ENCODE assay signal across 28 cellular contexts in the genomic region with DNA sequence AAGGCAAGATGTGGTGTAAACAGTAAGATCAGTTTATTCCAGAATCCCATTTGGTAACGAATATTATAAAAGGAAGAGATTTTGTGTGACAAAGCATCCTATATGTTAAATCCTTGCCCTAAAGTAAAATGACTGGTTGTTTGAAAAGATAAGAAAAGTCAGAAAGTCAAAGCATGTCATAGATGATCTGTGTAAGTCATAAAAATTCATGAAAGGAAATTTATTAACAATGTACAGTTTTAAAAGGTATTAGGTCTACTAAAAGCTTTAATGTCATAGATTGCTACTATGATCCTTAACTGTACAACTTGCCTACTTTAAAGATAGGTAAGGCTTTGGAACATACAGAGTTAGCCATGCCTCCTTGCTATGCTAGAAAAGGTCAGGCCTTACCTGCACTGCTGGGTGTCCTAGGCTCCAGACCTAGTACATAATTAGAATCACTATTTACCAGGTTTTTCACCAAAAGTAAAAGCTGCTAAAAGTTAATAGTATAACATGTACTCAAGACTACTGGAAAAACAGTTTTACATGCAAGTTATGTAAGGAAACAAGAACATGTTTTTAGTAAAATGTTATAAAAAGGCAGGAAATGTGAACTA.
"Had no signal": no experiment of that assay in that cellular context is flagged by ENCODE, and none has a peak within 500 bp of the region (broad histone marks: within the 10 kb centered on the region; RNA-seq: fewer than 3 reads in every experiment).

No MANE protein-coding gene starts in this region.

- H3K27me3 Mint-ChIP-seq: activated CD4-positive, alpha-beta memory T cell treated with anti-CD3 and anti-CD28 coated beads, Interleukin-2, amount 10 ng/mL, durations not matched to agents 7 days and 5 days; activated CD4-positive, alpha-beta T cell treated with anti-CD3 and anti-CD28 coated beads, Interleukin-2, amount 10 ng/mL, durations not matched to agents 24 days and 14 days; activated naive CD8-positive, alpha-beta T cell treated with anti-CD3 and anti-CD28 coated beads, Interleukin-2, amount 10 ng/mL, durations not matched to agents 7 days and 5 days; dendritic cell treated with granulocyte-macrophage colony-stimulating factor and Interleukin-4, amounts not matched to agents 40 ng/mL and 50 ng/mL, for 4 days; natural killer cell treated with Interleukin-12 subunit alpha and Interleukin-12 subunit beta and Interleukin-15 and Interleukin-18, amount 100 ng/mL, for 72 hours; stimulated activated naive CD8-positive, alpha-beta T cell treated with anti-CD3 and anti-CD28 coated beads, Interleukin-15, Interleukin-2, amounts not matched to agents 100 ng/mL and 50 ng/mL, for 24 hours had no signal

- H3K36me3 ChIP-seq: left lung, neutrophil, pancreas, thyroid gland, upper lobe of right lung had no signal

- H3K4me1 ChIP-seq: foreskin keratinocyte, left lung, pancreas, psoas muscle, thyroid gland, upper lobe of right lung had no signal

- H3K4me3 Mint-ChIP-seq: activated CD4-positive, alpha-beta memory T cell treated with anti-CD3 and anti-CD28 coated beads, Interleukin-2, amount 10 ng/mL, durations not matched to agents 7 days and 5 days; activated CD4-positive, alpha-beta T cell treated with anti-CD3 and anti-CD28 coated beads, Interleukin-2, amount 10 ng/mL, durations not matched to agents 24 days and 14 days; activated naive CD4-positive, alpha-beta T cell treated with anti-CD3 and anti-CD28 coated beads for 36 hours; activated naive CD8-positive, alpha-beta T cell treated with anti-CD3 and anti-CD28 coated beads, Interleukin-2, amount 10 ng/mL, durations not matched to agents 7 days and 5 days; activated T-cell treated with anti-CD3 and anti-CD28 coated beads, Interleukin-2, amount 50 U/mL, for 72 hours; dendritic cell treated with granulocyte-macrophage colony-stimulating factor and Interleukin-4, amounts not matched to agents 40 ng/mL and 50 ng/mL, for 4 days; natural killer cell treated with Interleukin-12 subunit alpha and Interleukin-12 subunit beta and Interleukin-15 and Interleukin-18, amount 100 ng/mL, for 72 hours; stimulated activated naive CD8-positive, alpha-beta T cell treated with anti-CD3 and anti-CD28 coated beads, Interleukin-15, Interleukin-2, amounts not matched to agents 100 ng/mL and 50 ng/mL, for 24 hours had no signal

- H3K9me3 ChIP-seq: neutrophil, pancreas, thyroid gland, upper lobe of right lung had no signal

- DNase-seq: activated CD4-positive, alpha-beta memory T cell treated with anti-CD3 and anti-CD28 coated beads, Interleukin-2, amount 10 ng/mL, durations not matched to agents 7 days and 5 days; activated CD4-positive, alpha-beta T cell treated with anti-CD3 and anti-CD28 coated beads, Interleukin-2, amount 10 ng/mL, durations not matched to agents 24 days and 14 days; activated effector memory CD4-positive, alpha-beta T cell treated with Interleukin-2 at 50 U/mL for 16 hours; activated naive CD4-positive, alpha-beta T cell treated with anti-CD3 and anti-CD28 coated beads for 36 hours; activated naive CD8-positive, alpha-beta T cell treated with anti-CD3 and anti-CD28 coated beads, Interleukin-2, amount 10 ng/mL, durations not matched to agents 7 days and 5 days; activated T-cell treated with anti-CD3 and anti-CD28 coated beads, Interleukin-2, amount 50 U/mL, for 72 hours; amygdala; cerebellar nuclear complex; effector CD4-positive, alpha-beta T cell; erythroblast; left lung; midbrain; pancreas; psoas muscle; right cardiac atrium; stimulated activated CD4-positive, alpha-beta T cell treated with anti-CD3 and anti-CD28 coated beads, Interleukin-1b, Interleukin-23, amount 100 ng/mL, for 48 hours; substantia nigra; thyroid gland; upper lobe of right lung had no signal

- H3K27me3 ChIP-seq: foreskin keratinocyte, left lung, neutrophil, pancreas, thyroid gland, upper lobe of right lung had no signal

- ATAC-seq: activated CD4-positive, CD25-positive, alpha-beta regulatory T cell treated with anti-CD3 and anti-CD28 coated beads, Interleukin-2, amount 50 U/mL, for 24 hours; activated T-cell treated with anti-CD3 and anti-CD28 coated beads, Interleukin-2, amount 50 U/mL, for 72 hours; foreskin keratinocyte; left lung; natural killer cell treated with Interleukin-12 subunit alpha and Interleukin-12 subunit beta and Interleukin-15 and Interleukin-18, amount 100 ng/mL, for 72 hours; pancreas; psoas muscle; right cardiac atrium; upper lobe of right lung had no signal

- H3K36me3 Mint-ChIP-seq: activated naive CD8-positive, alpha-beta T cell treated with anti-CD3 and anti-CD28 coated beads, Interleukin-2, amount 10 ng/mL, durations not matched to agents 7 days and 5 days had no signal

- H3K27ac ChIP-seq: foreskin keratinocyte, left lung, neutrophil, pancreas, psoas muscle, skin epidermis, thyroid gland, upper lobe of right lung, VCaP had no signal

- H3K4me1 Mint-ChIP-seq: activated CD4-positive, alpha-beta memory T cell treated with anti-CD3 and anti-CD28 coated beads, Interleukin-2, amount 10 ng/mL, durations not matched to agents 7 days and 5 days; activated CD4-positive, alpha-beta T cell treated with anti-CD3 and anti-CD28 coated beads, Interleukin-2, amount 10 ng/mL, durations not matched to agents 24 days and 14 days; activated naive CD8-positive, alpha-beta T cell treated with anti-CD3 and anti-CD28 coated beads, Interleukin-2, amount 10 ng/mL, durations not matched to agents 7 days and 5 days had no signal

- H3K27ac Mint-ChIP-seq: activated CD4-positive, alpha-beta memory T cell treated with anti-CD3 and anti-CD28 coated beads, Interleukin-2, amount 10 ng/mL, durations not matched to agents 7 days and 5 days; activated CD4-positive, alpha-beta T cell treated with anti-CD3 and anti-CD28 coated beads, Interleukin-2, amount 10 ng/mL, durations not matched to agents 24 days and 14 days; activated naive CD4-positive, alpha-beta T cell treated with anti-CD3 and anti-CD28 coated beads for 36 hours; activated naive CD8-positive, alpha-beta T cell treated with anti-CD3 and anti-CD28 coated beads, Interleukin-2, amount 10 ng/mL, durations not matched to agents 7 days and 5 days; activated T-cell treated with anti-CD3 and anti-CD28 coated beads, Interleukin-2, amount 50 U/mL, for 72 hours; dendritic cell treated with granulocyte-macrophage colony-stimulating factor and Interleukin-4, amounts not matched to agents 40 ng/mL and 50 ng/mL, for 4 days; natural killer cell treated with Interleukin-12 subunit alpha and Interleukin-12 subunit beta and Interleukin-15 and Interleukin-18, amount 100 ng/mL, for 72 hours; stimulated activated naive CD8-positive, alpha-beta T cell treated with anti-CD3 and anti-CD28 coated beads, Interleukin-15, Interleukin-2, amounts not matched to agents 100 ng/mL and 50 ng/mL, for 24 hours had no signal

- H3K4me3 ChIP-seq: left lung, lung, pancreas, psoas muscle, skin epidermis, thyroid gland, upper lobe of right lung had no signal

- H3K9me3 Mint-ChIP-seq: activated CD4-positive, alpha-beta T cell treated with anti-CD3 and anti-CD28 coated beads, Interleukin-2, amount 10 ng/mL, durations not matched to agents 24 days and 14 days had no signal

- FAIRE-seq: pancreas had no signal
